7 cellular contexts compared by ENCODE assay signal in the genomic region with DNA sequence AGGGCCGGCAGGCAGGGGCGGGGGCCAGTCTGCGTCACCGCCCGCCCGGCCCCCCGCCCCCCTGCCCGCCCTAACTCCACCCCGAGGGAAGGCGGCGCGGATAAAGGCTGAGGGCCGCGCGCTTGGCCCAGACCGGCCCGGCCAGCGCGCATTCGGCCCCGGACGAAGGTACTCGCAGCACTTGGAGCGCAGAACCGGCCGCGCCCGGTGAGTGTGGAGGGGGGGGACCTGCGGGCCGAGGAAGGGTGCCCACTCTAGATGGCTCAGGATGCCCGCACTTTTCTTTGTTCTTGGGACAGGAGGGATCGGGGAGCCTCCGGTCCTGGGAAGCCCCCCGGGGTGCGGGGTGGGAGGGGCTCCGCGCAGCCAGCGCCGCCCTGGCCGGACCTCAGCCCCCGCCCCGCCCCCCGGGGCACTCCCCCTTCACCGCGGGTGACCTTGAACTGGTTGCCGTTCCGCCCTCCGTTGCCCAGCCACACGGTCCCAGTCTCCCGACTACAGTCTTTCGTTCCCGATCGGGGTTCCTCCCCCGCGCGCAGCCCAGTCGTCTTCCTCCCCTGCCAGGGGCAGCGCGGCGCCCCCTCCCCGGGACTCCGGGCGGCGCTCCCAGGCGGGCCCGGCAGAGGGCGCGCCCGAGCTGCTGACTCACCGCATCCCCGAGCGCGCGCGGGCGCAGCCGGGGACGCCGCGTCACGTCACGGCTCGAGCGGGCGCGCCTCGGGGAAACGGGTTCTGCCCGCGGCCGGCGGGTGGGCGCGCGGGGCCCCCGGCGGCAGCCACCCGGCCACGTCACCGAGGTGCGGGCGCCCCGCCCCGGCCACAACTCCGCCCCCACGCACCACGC. TPM values are rescaled to one million over a fixed set of nuclear protein-coding genes. Genes with fewer than 3 reads are reported as not detected.
DNase-seq lines count a peak whose midpoint lies in the region; ATAC-seq and TF ChIP-seq lines count a peak whose summit lies in the region.

MIDN (plus strand) TSS at position 130 of the 844 bp plus-strand sequence. CDS start 1,714 bp downstream, outside the sequence.

- POLR2A ChIA-PET in HEK293 (lab: Yijun Ruan, JAX) (interaction anchor here (0.9 to 1.0 kb wide), 2 partner anchors 18 to 21 kb away, joined by 4 to 17 read pairs; partner anchors contain the start of gene CIRBP), WTC11 (lab: Charles Lee) (no interaction called here)

- H3K4me1 ChIP-seq in HEK293 (ENCODE audit: control insufficient read depth, insufficient read depth, low read length) = peaks cover 8% of the 10 kb centered on the region

- TF ChIP-seq CTCF in GM12875 (IDR thresholded peaks at IDR 0.05; ENCODE audit: borderline replicate concordance, insufficient read depth, low read depth, low read length) (peak; percentile 96), HEK293 (tag by site-specific recombination; IDR thresholded peaks at IDR 0.05) (peak; percentile 66), WTC11 (IDR thresholded peaks at IDR 0.05) (peak; percentile 74), kidney epithelial cell (IDR thresholded peaks at IDR 0.05; ENCODE audit: insufficient read depth, low read length, poor library complexity, severe bottlenecking) (peak; percentile 33)

- DNase-seq in NCI-H1048 (lab: John Stamatoyannopoulos, UW) (peak; percentile 71), WTC11 (ENCODE audit: low spot score) (peak; percentile 88), cerebellar cortex (ENCODE audit: low spot score) (peak; percentile 66), kidney epithelial cell (ENCODE audit: low read depth) (no peak)
- DNase-seq in stimulated activated CD4-positive, alpha-beta T cell treated with anti-CD3 and anti-CD28 coated beads, Interleukin-1b, Interleukin-23, amount 100 ng/mL, for 24 hours (ENCODE audit: low read depth in 4 of 4, low spot score in 1 of 4) = peak in 3 of 4 experiments; percentile 66 to 73 (median 67)

- H3K9me3 Mint-ChIP-seq in WTC11 = no peaks in the 10 kb centered on the region

- H3K36me3 Mint-ChIP-seq in WTC11 = peaks cover 8% of the 10 kb centered on the region

- no peaks in the 10 kb centered on the region for H3K9me3 ChIP-seq in HEK293 (ENCODE audit: control insufficient read depth, insufficient read depth, low read depth, low read length)

- peaks cover 9% of the 10 kb centered on the region for H3K4me1 Mint-ChIP-seq in WTC11

- CTCF ChIA-PET in HEK293 (lab: Yijun Ruan, JAX) (interaction anchor here (0.7 kb wide), 1 partner anchor 146 kb away, joined by 4 read pairs; no protein-coding TSS in a partner anchor), WTC11 (lab: Charles Lee) (interaction anchor here (0.6 to 1.5 kb wide), 3 partner anchors 13 to 20 kb away, joined by 3 to 4 read pairs (median 3); no protein-coding TSS in a partner anchor)

- peak within 1 kb of the TSS; percentile 95 for H3K27ac ChIP-seq in HEK293 (ENCODE audit: extremely low read depth, low read depth, low read length)

- peak within 1 kb of the TSS; percentile 70 for H3K4me3 ChIP-seq in GM12875 (ENCODE audit: low read depth, low read length)
- peak within 1 kb of the TSS; percentile 67 for H3K4me3 ChIP-seq in HEK293 (ENCODE audit: low read depth, low read length)
- H3K4me3 ChIP-seq in kidney epithelial cell (ENCODE audit: low read depth, low read length) = peak within 1 kb of the TSS; percentile 84

- H3K27me3 Mint-ChIP-seq in WTC11 (ENCODE audit: low read depth) = no peaks in the 10 kb centered on the region

- H3K27me3 ChIP-seq in kidney epithelial cell (ENCODE audit: control insufficient read depth, insufficient read depth, low read length) = no peaks in the 10 kb centered on the region

- H3K27ac Mint-ChIP-seq in WTC11 = peak within 1 kb of the TSS; percentile 74; the same call in 1 of the 2 replicates

- H3K36me3 ChIP-seq in HEK293 (ENCODE audit: control insufficient read depth in 2 of 2, insufficient read depth in 1 of 2, low read length in 2 of 2) = peaks cover 0 to 22% of the 10 kb centered on the region in 2 experiments; a peak in 1 of 3 replicates
- H3K36me3 ChIP-seq in kidney epithelial cell (ENCODE audit: control insufficient read depth, insufficient read depth, low read length) = peaks cover 2% of the 10 kb centered on the region

- peak; percentile 30 for ATAC-seq in WTC11

- peak within 1 kb of the TSS; percentile 72 for H3K4me3 Mint-ChIP-seq in WTC11

TF ChIP-seq in HEK293, 187 proteins besides CTCF, POLR2A, EP300 and RAD21 (continues in another document):
- TF ChIP-seq, protein P1, sequence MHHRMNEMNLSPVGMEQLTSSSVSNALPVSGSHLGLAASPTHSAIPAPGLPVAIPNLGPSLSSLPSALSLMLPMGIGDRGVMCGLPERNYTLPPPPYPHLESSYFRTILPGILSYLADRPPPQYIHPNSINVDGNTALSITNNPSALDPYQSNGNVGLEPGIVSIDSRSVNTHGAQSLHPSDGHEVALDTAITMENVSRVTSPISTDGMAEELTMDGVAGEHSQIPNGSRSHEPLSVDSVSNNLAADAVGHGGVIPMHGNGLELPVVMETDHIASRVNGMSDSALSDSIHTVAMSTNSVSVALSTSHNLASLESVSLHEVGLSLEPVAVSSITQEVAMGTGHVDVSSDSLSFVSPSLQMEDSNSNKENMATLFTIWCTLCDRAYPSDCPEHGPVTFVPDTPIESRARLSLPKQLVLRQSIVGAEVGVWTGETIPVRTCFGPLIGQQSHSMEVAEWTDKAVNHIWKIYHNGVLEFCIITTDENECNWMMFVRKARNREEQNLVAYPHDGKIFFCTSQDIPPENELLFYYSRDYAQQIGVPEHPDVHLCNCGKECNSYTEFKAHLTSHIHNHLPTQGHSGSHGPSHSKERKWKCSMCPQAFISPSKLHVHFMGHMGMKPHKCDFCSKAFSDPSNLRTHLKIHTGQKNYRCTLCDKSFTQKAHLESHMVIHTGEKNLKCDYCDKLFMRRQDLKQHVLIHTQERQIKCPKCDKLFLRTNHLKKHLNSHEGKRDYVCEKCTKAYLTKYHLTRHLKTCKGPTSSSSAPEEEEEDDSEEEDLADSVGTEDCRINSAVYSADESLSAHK (tag by site-specific recombination; IDR thresholded peaks at IDR 0.05) = no peak
- TF ChIP-seq ZNF776 (tag by site-specific recombination; IDR thresholded peaks at IDR 0.05; ENCODE audit: borderline replicate concordance) = no peak
- TF ChIP-seq ZBTB48 (tag by site-specific recombination; IDR thresholded peaks at IDR 0.05) = no peak
- no peak for TF ChIP-seq ZNF830 (tag by site-specific recombination; IDR thresholded peaks at IDR 0.05; ENCODE audit: low read depth)
- TF ChIP-seq ZNF549 (tag by site-specific recombination; IDR thresholded peaks at IDR 0.05) = no peak
- TF ChIP-seq ZNF341 (tag by site-specific recombination; IDR thresholded peaks at IDR 0.05; ENCODE audit: low read depth) = peak; percentile 69
- no peak for TF ChIP-seq ZNF169 (tag by site-specific recombination; IDR thresholded peaks at IDR 0.05)

TF ChIP-seq in WTC11, 78 proteins besides CTCF, POLR2A, EP300 and RAD21 (continues in another document):
- no peak for TF ChIP-seq JUN (CRISPR knock-in tag; IDR thresholded peaks at IDR 0.05)
- TF ChIP-seq PRRX2 (CRISPR knock-in tag; IDR thresholded peaks at IDR 0.05) = 0 out of 2 replicates have a peak, but pooled peaks have one; percentile 37
- TF ChIP-seq ZNF232 (CRISPR knock-in tag; IDR thresholded peaks at IDR 0.05) = no peak
- no peak for TF ChIP-seq FOXJ3 (CRISPR knock-in tag; IDR thresholded peaks at IDR 0.05; ENCODE audit: borderline replicate concordance)
- no peak for TF ChIP-seq ATF1 (CRISPR knock-in tag; IDR thresholded peaks at IDR 0.05)
- TF ChIP-seq, protein P2, sequence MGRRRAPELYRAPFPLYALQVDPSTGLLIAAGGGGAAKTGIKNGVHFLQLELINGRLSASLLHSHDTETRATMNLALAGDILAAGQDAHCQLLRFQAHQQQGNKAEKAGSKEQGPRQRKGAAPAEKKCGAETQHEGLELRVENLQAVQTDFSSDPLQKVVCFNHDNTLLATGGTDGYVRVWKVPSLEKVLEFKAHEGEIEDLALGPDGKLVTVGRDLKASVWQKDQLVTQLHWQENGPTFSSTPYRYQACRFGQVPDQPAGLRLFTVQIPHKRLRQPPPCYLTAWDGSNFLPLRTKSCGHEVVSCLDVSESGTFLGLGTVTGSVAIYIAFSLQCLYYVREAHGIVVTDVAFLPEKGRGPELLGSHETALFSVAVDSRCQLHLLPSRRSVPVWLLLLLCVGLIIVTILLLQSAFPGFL (CRISPR knock-in tag; IDR thresholded peaks at IDR 0.05; ENCODE audit: borderline replicate concordance) = no peak
- TF ChIP-seq MYBL2 (CRISPR knock-in tag; IDR thresholded peaks at IDR 0.05) = no peak
- TF ChIP-seq, protein P3, sequence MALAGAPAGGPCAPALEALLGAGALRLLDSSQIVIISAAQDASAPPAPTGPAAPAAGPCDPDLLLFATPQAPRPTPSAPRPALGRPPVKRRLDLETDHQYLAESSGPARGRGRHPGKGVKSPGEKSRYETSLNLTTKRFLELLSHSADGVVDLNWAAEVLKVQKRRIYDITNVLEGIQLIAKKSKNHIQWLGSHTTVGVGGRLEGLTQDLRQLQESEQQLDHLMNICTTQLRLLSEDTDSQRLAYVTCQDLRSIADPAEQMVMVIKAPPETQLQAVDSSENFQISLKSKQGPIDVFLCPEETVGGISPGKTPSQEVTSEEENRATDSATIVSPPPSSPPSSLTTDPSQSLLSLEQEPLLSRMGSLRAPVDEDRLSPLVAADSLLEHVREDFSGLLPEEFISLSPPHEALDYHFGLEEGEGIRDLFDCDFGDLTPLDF (CRISPR knock-in tag; IDR thresholded peaks at IDR 0.05) = 0 out of 2 replicates have a peak, but pooled peaks have one; percentile 57

RNA-seq across cellular contexts. Expression of gene MIDN, which starts in this region (rescaled TPM):
- total RNA-seq in WTC11 (2021) = 189 to 190 TPM (median 189 TPM) in 3 replicates
- total RNA-seq in kidney epithelial cell = 66.8 and 69.4 TPM in 2 replicates

Comparison
In these comparisons a context has a peak if more than half of its experiments do, and no peak if none do; other contexts are left out.
1. CTCF ChIP-seq: peak in every context shown above with its lines; median percentile 96 in GM12875; 74 in WTC11; 66 in HEK293; 33 in kidney epithelial cell.